Comparison of ENCODE assay signal across 2 cellular contexts in the genomic region with DNA sequence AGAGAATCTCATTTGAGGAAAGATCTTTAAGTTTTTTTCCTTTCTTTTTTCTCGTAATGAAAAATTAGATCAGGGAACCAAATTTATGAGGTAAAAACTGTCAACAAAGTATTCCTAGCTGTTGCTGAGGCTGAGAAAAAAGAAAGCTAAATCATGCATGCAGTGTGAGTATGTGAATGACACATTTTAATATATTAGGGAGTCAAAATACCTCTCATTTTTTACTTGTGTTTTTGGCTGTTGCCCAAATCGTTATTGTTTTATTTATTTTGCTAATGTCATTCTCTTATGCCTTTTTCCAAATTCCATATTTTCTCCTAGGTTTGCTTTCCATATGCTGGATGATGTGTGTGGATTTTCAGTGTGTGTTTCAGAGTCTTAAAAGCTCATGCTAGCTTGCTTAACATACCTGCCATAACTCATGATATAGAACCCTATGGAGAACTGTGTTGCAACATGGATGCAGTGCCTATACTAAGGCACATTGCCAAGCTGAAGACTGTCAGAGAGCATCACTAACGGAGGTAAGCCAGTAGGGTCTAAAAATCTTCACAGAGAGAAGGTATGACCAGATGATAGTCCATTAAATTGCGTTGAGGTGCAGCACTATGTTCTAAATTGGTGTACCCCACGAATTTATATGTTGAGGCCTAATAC.
TF ChIP-seq lines count a peak whose summit lies in the region.

No MANE protein-coding gene starts in this region.

TF ChIP-seq in A549, 52 proteins besides CTCF, POLR2A, EP300 and RAD21:
- TF ChIP-seq, protein P1, sequence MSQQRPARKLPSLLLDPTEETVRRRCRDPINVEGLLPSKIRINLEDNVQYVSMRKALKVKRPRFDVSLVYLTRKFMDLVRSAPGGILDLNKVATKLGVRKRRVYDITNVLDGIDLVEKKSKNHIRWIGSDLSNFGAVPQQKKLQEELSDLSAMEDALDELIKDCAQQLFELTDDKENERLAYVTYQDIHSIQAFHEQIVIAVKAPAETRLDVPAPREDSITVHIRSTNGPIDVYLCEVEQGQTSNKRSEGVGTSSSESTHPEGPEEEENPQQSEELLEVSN (IDR thresholded peaks at IDR 0.05; ENCODE audit: borderline replicate concordance, low read depth): no peak
- TF ChIP-seq, protein P2, sequence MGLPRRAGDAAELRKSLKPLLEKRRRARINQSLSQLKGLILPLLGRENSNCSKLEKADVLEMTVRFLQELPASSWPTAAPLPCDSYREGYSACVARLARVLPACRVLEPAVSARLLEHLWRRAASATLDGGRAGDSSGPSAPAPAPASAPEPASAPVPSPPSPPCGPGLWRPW (IDR thresholded peaks at IDR 0.05): no peak
- no peak for TF ChIP-seq NFE2L2 (conservative IDR thresholded peaks at IDR 0.05; ENCODE audit: low read length)

TF ChIP-seq in H1, 55 proteins besides CTCF, POLR2A, EP300 and RAD21:
- no peak for TF ChIP-seq SRF (IDR thresholded peaks at IDR 0.05; ENCODE audit: low read depth, low read length)
